Comparison of ENCODE assay signal across 8 cellular contexts in the genomic region with DNA sequence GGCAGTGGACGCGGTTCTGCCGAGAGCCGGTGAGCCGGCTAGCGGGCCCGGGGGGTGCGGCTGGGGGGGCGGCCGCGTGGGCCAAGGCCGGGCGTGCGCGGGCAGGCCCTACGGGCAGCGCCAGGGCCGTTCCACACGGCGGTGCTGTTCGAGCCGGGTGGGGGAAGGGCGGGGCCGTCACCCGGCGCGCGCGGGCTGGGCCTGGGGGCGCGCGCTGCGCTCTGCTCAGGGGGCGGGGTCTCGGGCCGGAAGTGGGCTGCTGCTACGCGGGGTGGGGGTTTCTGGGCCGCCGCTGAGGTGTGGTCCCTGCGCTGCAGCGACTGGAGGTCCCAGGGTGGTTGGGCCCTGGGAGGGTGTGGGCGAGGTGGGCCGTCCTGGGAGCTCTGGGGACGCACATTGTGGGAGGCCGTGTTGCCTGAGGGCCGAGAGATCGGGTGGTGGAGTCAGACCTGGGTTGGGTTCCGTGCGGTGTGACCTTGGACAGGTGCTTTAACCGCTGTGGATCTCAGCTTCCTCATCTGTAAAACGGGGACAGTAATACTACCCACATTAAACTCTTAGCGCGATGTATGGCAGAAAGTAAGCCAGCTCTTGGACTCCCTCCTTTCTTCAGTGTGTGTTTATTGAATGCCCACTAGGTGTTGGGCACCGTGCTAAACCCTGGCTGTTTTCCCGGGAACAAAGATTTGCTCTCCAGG. TPM values are rescaled to one million over a fixed set of nuclear protein-coding genes. Genes with fewer than 3 reads are reported as not detected.
DNase-seq lines count a peak whose midpoint lies in the region; ATAC-seq lines count a peak whose summit lies in the region.

No MANE protein-coding gene starts in this region.

- H3K4me3 ChIP-seq in mesendoderm (ENCODE audit: low read length) = peak overlapping the region; percentile 92

- peak overlapping the region; percentile 91 for H3K27ac ChIP-seq in mesendoderm (ENCODE audit: low read depth, low read length)

- H4K5ac ChIP-seq in mesendoderm (ENCODE audit: low read length) = no peak overlapping the region

- H3K36me3 ChIP-seq in mesendoderm (ENCODE audit: control insufficient read depth, insufficient read depth, low read length) = no peaks in the 10 kb centered on the region

- H4K8ac ChIP-seq in mesendoderm (ENCODE audit: low read depth, low read length) = peak overlapping the region; percentile 78

- DNase-seq in activated T-cell treated with anti-CD3 and anti-CD28 coated beads for 1 hour (ENCODE audit: low read depth) (peak; percentile 85), NCI-H1694 (lab: John Stamatoyannopoulos, UW) (peak; percentile 15), dermis blood vessel endothelial cell (peak; percentile 67), mesendoderm (peak; percentile 88)
- no peak for DNase-seq in activated T-cell treated with anti-CD3 and anti-CD28 coated beads, Interleukin-2, amount 50 U/mL, for 48 hours
- DNase-seq in activated CD4-positive, alpha-beta T cell treated with anti-CD3 and anti-CD28 coated beads for 1 hour = peak; percentile 81
- DNase-seq in stimulated activated CD8-positive, alpha-beta memory T cell treated with anti-CD3 and anti-CD28 coated beads, Interleukin-15, amount 100 ng/mL, for 48 hours (ENCODE audit: low read depth in 2 of 2) = peak; percentile 62 to 80

- no peak overlapping the region for H2BK15ac ChIP-seq in mesendoderm (replicated peaks; ENCODE audit: low read depth)

- no peak overlapping the region for H2BK5ac ChIP-seq in mesendoderm (ENCODE audit: low read length)

- H3K4me1 ChIP-seq in mesendoderm (ENCODE audit: control insufficient read depth, low read depth, low read length) = peaks cover 7% of the 10 kb centered on the region

- peak overlapping the region; percentile 98 for H3K56ac ChIP-seq in mesendoderm (ENCODE audit: low read length)

- H3K79me1 ChIP-seq in mesendoderm (ENCODE audit: low read length) = peaks cover 6% of the 10 kb centered on the region

- H2BK120ac ChIP-seq in mesendoderm (ENCODE audit: low read depth, low read length) = peak overlapping the region; percentile 90

- H3K23ac ChIP-seq in mesendoderm (ENCODE audit: low read length) = peak overlapping the region; percentile 66

- ATAC-seq in HG02852 (IDR thresholded peaks at IDR 0.05; ENCODE audit: unreplicated experiment) = peak; percentile 60

- no peaks in the 10 kb centered on the region for H3K27me3 ChIP-seq in mesendoderm (ENCODE audit: insufficient read depth, low read length, poor library complexity)

- no CpG with 5 or more reads among the region's 56 CpGs for WGBS in mesendoderm (ENCODE audit: extremely low coverage, insufficient coverage, low lambda C conversion rate)

- peak overlapping the region; percentile 96 for H3K4ac ChIP-seq in mesendoderm (ENCODE audit: low read depth, low read length)

- H2AK5ac ChIP-seq in mesendoderm (ENCODE audit: low read length) = peak overlapping the region; percentile 88

- peak overlapping the region; percentile 95 for H3K9ac ChIP-seq in mesendoderm (ENCODE audit: low read length)

- peaks cover 51% of the 10 kb centered on the region for H3K79me2 ChIP-seq in mesendoderm (ENCODE audit: control insufficient read depth, insufficient read depth, low read length)

- peak overlapping the region; percentile 100 for H3K18ac ChIP-seq in mesendoderm (ENCODE audit: low read length)

- peak overlapping the region; percentile 100 for H3K4me2 ChIP-seq in mesendoderm (ENCODE audit: low read length)

RNA-seq across cellular contexts. Expression of a gene that starts 0.4 kb away (rescaled TPM):
- total RNA-seq in dermis blood vessel endothelial cell = 127 and 157 TPM in 2 replicates
- polyA plus RNA-seq in mesendoderm (2013, experiment 1 of 2) = 133 TPM
- polyA plus RNA-seq in mesendoderm (2013, experiment 2 of 2) = 130 TPM

RNA-seq across cellular contexts. Expression of a gene that starts 38.6 kb away (rescaled TPM):
- total RNA-seq in dermis blood vessel endothelial cell = under 0.01 and 0.05 TPM in 2 replicates
- 0.06 TPM for polyA plus RNA-seq in mesendoderm (2013, experiment 1 of 2)
- 0.03 TPM for polyA plus RNA-seq in mesendoderm (2013, experiment 2 of 2)

RNA-seq across cellular contexts. Expression of a gene that starts 58.0 kb away (rescaled TPM):
- total RNA-seq in dermis blood vessel endothelial cell = 2.9 and 5.5 TPM in 2 replicates
- polyA plus RNA-seq in mesendoderm (2013, experiment 1 of 2) = 290 TPM
- polyA plus RNA-seq in mesendoderm (2013, experiment 2 of 2) = 289 TPM

Comparison
In these comparisons a context has a peak if more than half of its experiments do, and no peak if none do; other contexts are left out.
1. DNase-seq: peak in activated T-cell treated with anti-CD3 and anti-CD28 coated beads for 1 hour (single experiment), NCI-H1694 (single experiment), activated CD4-positive, alpha-beta T cell treated with anti-CD3 and anti-CD28 coated beads for 1 hour (single experiment), dermis blood vessel endothelial cell (single experiment), mesendoderm (single experiment) and stimulated activated CD8-positive, alpha-beta memory T cell treated with anti-CD3 and anti-CD28 coated beads, Interleukin-15, amount 100 ng/mL, for 48 hours (2 of 2); none in activated T-cell treated with anti-CD3 and anti-CD28 coated beads, Interleukin-2, amount 50 U/mL, for 48 hours (0 of 2).